In the genomic region with DNA sequence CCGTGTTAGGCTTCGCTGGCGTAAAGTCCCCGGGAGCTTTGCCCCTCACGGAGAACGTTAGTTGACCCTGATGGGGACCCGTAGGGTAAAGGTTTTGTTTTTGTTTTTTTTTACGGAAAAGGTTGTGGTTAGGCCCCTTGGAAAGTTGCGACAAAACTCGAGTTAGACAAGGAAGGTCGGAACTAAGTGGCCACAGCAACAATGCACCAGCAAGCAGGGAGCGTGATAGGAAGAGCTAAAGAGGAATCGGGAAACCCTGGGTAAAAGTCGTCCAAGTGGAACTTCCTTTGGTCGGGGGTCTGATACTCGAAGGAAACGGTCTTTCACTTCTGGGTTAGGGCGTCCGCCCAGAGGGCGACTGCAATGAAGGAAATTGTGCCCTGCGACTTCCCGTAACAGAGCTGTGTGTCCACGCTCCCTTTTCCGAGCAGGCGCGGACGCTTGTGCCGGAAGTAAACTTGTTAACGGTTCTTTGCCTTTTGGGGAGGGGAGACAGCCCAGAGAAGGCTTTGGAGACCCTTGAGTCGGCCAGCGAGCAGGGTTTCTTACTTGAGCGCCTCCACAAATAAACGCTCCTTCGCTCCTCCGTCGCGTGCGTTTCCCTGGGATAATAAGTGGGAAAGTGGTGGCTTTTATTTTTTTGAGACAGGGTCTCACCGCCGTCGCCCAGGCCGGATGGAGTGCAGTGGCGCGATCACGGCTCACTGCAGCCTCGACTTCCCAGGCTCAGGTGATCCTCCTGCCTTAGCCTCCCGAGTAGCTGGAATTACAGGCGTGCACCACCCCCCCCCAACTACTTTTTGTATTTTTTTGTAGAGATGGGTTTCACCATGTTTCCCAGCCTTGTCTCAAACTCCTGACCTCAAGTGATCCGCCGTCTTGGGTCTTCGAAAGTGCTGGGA, we compare ENCODE assay signal across 8 cellular contexts. TPM values are rescaled to one million over a fixed set of nuclear protein-coding genes. Genes with fewer than 3 reads are reported as not detected.
DNase-seq lines count a peak whose midpoint lies in the region; ATAC-seq and TF ChIP-seq lines count a peak whose summit lies in the region.

No MANE protein-coding gene starts in this region.

- H3K27me3 ChIP-seq in testis, result no peaks in the 10 kb centered on the region

- H3K9me3 ChIP-seq in testis, result no peaks in the 10 kb centered on the region

- intact Hi-C loops in testis (cut with DNase I; ENCODE audit: low total_unique reads), result no loop called here

- ATAC-seq in HG02571 (IDR thresholded peaks at IDR 0.05; ENCODE audit: unreplicated experiment) (peak; percentile 40), omental fat pad (ENCODE audit: low FRiP score) (peak; percentile 62)

- DNase-seq in GM04504 (ENCODE audit: low read depth) (peak; percentile 80), NB4 (ENCODE audit: low read depth) (peak; percentile 98), SK-N-DZ (ENCODE audit: low spot score) (peak; percentile 94), glomerular visceral epithelial cell (ENCODE audit: extremely low spot score) (peak; percentile 81), omental fat pad (ENCODE audit: low spot score) (peak; percentile 73), testis (peak; percentile 97)
- DNase-seq in activated naive CD4-positive, alpha-beta T cell treated with anti-CD3 and anti-CD28 coated beads, Interleukin-2, amount 50 U/mL, for 16 hours, result peak; percentile 82

- TF ChIP-seq POLR2A in NB4 (IDR thresholded peaks at IDR 0.05; ENCODE audit: extremely low read depth, insufficient read length), result peak; percentile 63
- no peak for TF ChIP-seq POLR2A in testis (IDR thresholded peaks at IDR 0.05)

- WGBS in testis, 2 donors, result 0% methylated on average over 32 to 51 of the region's 51 CpGs

- H3K27ac ChIP-seq in testis, result peak overlapping the region; percentile 96 to 97

- no peaks in the 10 kb centered on the region for H3K36me3 ChIP-seq in testis (ENCODE audit: low read depth, missing control alignments)

- peak overlapping the region; percentile 98 for H3K4me3 ChIP-seq in NB4 (ENCODE audit: low read depth, low read length)
- peak overlapping the region; percentile 87 to 94 for H3K4me3 ChIP-seq in testis

- H3K4me1 ChIP-seq in testis, result peaks cover 24% of the 10 kb centered on the region

- TF ChIP-seq CTCF in NB4 (IDR thresholded peaks at IDR 0.05; ENCODE audit: low read depth, low read length), result no peak
- TF ChIP-seq CTCF in omental fat pad (IDR thresholded peaks at IDR 0.05), result no peak
- no peak for TF ChIP-seq CTCF in testis (IDR thresholded peaks at IDR 0.05)

RNA-seq across cellular contexts. Expression of a gene that starts 0.6 kb away (rescaled TPM):
- polyA plus RNA-seq in SK-N-DZ (2014; cell fraction: cytosol; rRNA removed), result 21.5 and 25.2 TPM in 2 replicates
- 28.2 and 37.6 TPM in 2 replicates for polyA plus RNA-seq in SK-N-DZ (2014; cell fraction: nucleus; rRNA removed)
- total RNA-seq in omental fat pad (100 to 1,000 TPM in 1 of 4 donors, 10 to 100 TPM in 3; 56.2 to 114 (median 64.5) TPM), testis (100 to 1,000 TPM; 103 to 130 TPM)
- 43.8 TPM for polyA plus RNA-seq in testis (ENCODE audit: insufficient read depth, low read depth, low replicate concordance)

Comparison
In these comparisons a context has a peak if more than half of its experiments do, and no peak if none do; other contexts are left out.
1. Peak in every context shown above with its lines: DNase-seq, ATAC-seq, H3K4me3 ChIP-seq and H3K27ac ChIP-seq.